31 cellular contexts compared by ENCODE assay signal in genomic region chr21:43832158-43832550, GRCh38.
"Had no signal": no experiment of that assay in that cellular context is flagged by ENCODE, and none has a peak within 500 bp of the region (broad histone marks: within the 10 kb centered on the region; RNA-seq: fewer than 3 reads in every experiment).

No MANE protein-coding gene starts in this region.

- H3K27ac Mint-ChIP-seq: natural killer cell treated with Interleukin-12 subunit alpha and Interleukin-12 subunit beta and Interleukin-15 and Interleukin-18, amount 100 ng/mL, for 72 hours; progenitor cell of endocrine pancreas; stimulated activated naive CD8-positive, alpha-beta T cell treated with anti-CD3 and anti-CD28 coated beads, Interleukin-15, amount 100 ng/mL, for 72 hours had no signal

- H3K36me3 ChIP-seq: esophagus muscularis mucosa, gastroesophageal sphincter, heart left ventricle, left ventricle myocardium inferior, lower lobe of right lung, pancreas, right atrium auricular region, suprapubic skin, transverse colon, upper lobe of right lung, uterus had no signal

- H3K4me2 ChIP-seq: hepatocyte, smooth muscle cell had no signal

- FAIRE-seq: endothelial cell of umbilical vein, islet of Langerhans, pancreas had no signal

- H2AFZ ChIP-seq: hepatocyte had no signal

- H3K4me3 ChIP-seq: coronary artery, esophagus muscularis mucosa, gastroesophageal sphincter, heart left ventricle, hepatocyte, left ventricle myocardium inferior, lower lobe of right lung, pancreas, right atrium auricular region, smooth muscle cell, suprapubic skin, transverse colon, upper lobe of right lung, uterus had no signal

- H3K4me1 ChIP-seq: foreskin keratinocyte, gastroesophageal sphincter, pancreas, right atrium auricular region, suprapubic skin, transverse colon, uterus had no signal

- ATAC-seq: foreskin keratinocyte; gastroesophageal sphincter; heart left ventricle; left colon; lower lobe of right lung; natural killer cell treated with Interleukin-12 subunit alpha and Interleukin-12 subunit beta and Interleukin-15 and Interleukin-18, amount 100 ng/mL, for 72 hours; pancreas; sciatic nerve; stimulated activated naive CD8-positive, alpha-beta T cell treated with anti-CD3 and anti-CD28 coated beads, Interleukin-15, amount 100 ng/mL, for 72 hours; upper lobe of right lung had no signal

- H3K9me3 Mint-ChIP-seq: natural killer cell treated with Interleukin-12 subunit alpha and Interleukin-12 subunit beta and Interleukin-15 and Interleukin-18, amount 100 ng/mL, for 72 hours; stimulated activated naive CD8-positive, alpha-beta T cell treated with anti-CD3 and anti-CD28 coated beads, Interleukin-15, amount 100 ng/mL, for 72 hours had no signal

- H3K79me2 ChIP-seq: hepatocyte had no signal

- H3K9me3 ChIP-seq: esophagus muscularis mucosa, lower lobe of right lung, pancreas, right atrium auricular region, suprapubic skin, transverse colon, upper lobe of right lung, uterus had no signal

- H3K27me3 ChIP-seq: hepatocyte, pancreas, right atrium auricular region, uterus had no signal

- DNase-seq: dermis blood vessel endothelial cell; effector memory CD4-positive, alpha-beta T cell; foreskin keratinocyte; kidney glomerular epithelial cell; left colon; left ventricle myocardium inferior; lower lobe of right lung; occipital lobe; stimulated activated CD4-positive, alpha-beta T cell treated with anti-CD3 and anti-CD28 coated beads, Interleukin-12 subunit alpha, Interleukin-12 subunit beta, amount 100 ng/mL, for 4 hours; stimulated activated CD4-positive, alpha-beta T cell treated with anti-CD3 and anti-CD28 coated beads, Interleukin-1b, Interleukin-23, amount 100 ng/mL, for 48 hours; stimulated activated CD4-positive, alpha-beta T cell treated with anti-CD3 and anti-CD28 coated beads, Interleukin-4, amount 100 ng/mL, for 1 hour; stimulated activated CD8-positive, alpha-beta memory T cell treated with anti-CD3 and anti-CD28 coated beads, Interleukin-4, amount 100 ng/mL, for 48 hours; stimulated activated naive CD4-positive, alpha-beta T cell; stimulated activated naive CD8-positive, alpha-beta T cell treated with anti-CD3 and anti-CD28 coated beads, Interleukin-15, amount 100 ng/mL, for 72 hours; transverse colon; upper lobe of right lung; uterus had no signal

- H3K36me3 Mint-ChIP-seq: natural killer cell treated with Interleukin-12 subunit alpha and Interleukin-12 subunit beta and Interleukin-15 and Interleukin-18, amount 100 ng/mL, for 72 hours had no signal

- H3K27ac ChIP-seq: coronary artery, esophagus muscularis mucosa, foreskin keratinocyte, gastroesophageal sphincter, heart left ventricle, hepatocyte, left ventricle myocardium inferior, lower lobe of right lung, pancreas, right atrium auricular region, suprapubic skin, transverse colon, upper lobe of right lung, uterus had no signal

- H3K4me3 Mint-ChIP-seq: natural killer cell treated with Interleukin-12 subunit alpha and Interleukin-12 subunit beta and Interleukin-15 and Interleukin-18, amount 100 ng/mL, for 72 hours; stimulated activated naive CD8-positive, alpha-beta T cell treated with anti-CD3 and anti-CD28 coated beads, Interleukin-15, amount 100 ng/mL, for 72 hours had no signal
